8 cellular contexts compared by ENCODE assay signal in genomic region chr10:119209736-119210355, GRCh38. TPM values are rescaled to one million over a fixed set of nuclear protein-coding genes. Genes with fewer than 3 reads are reported as not detected.
DNase-seq lines count a peak whose midpoint lies in the region; TF ChIP-seq lines count a peak whose summit lies in the region.

No MANE protein-coding gene starts in this region.

- H3K4me3 ChIP-seq in AG10803 (ENCODE audit: low read length): peak overlapping the region; percentile 91
- peak overlapping the region; percentile 78 for H3K4me3 ChIP-seq in Jurkat, Clone E6-1 (ENCODE audit: low read length)

- H3K9me3 Mint-ChIP-seq in chondrocyte (ENCODE audit: low read depth) (no peaks in the 10 kb centered on the region), nephron (no peaks in the 10 kb centered on the region)

- H3K4me1 Mint-ChIP-seq in chondrocyte (ENCODE audit: low read depth) (peaks cover 53% of the 10 kb centered on the region), nephron (peaks cover 50% of the 10 kb centered on the region)

- peak overlapping the region; percentile 89 for H3K27ac Mint-ChIP-seq in chondrocyte (ENCODE audit: unreplicated experiment)
- peak overlapping the region; percentile 28 to 76 (median 48) for H3K27ac Mint-ChIP-seq in nephron

- no peaks in the 10 kb centered on the region for H3K27me3 Mint-ChIP-seq in chondrocyte (ENCODE audit: low read depth)
- H3K27me3 Mint-ChIP-seq in nephron (ENCODE audit: low read depth): peaks cover 4% of the 10 kb centered on the region

- TF ChIP-seq CTCF in AG10803 (conservative IDR thresholded peaks at IDR 0.05; ENCODE audit: low read length) (no peak), chondrocyte (IDR thresholded peaks at IDR 0.05) (peak; percentile 61), nephron (IDR thresholded peaks at IDR 0.05; ENCODE audit: unreplicated experiment in 3 of 3) (peak in 1 of 3 experiments; percentile 15)

- H3K4me3 Mint-ChIP-seq in chondrocyte (ENCODE audit: unreplicated experiment) (peak overlapping the region; percentile 87), nephron (peak overlapping the region; percentile 92 to 97 (median 93))

- DNase-seq in AG10803 (ENCODE audit: low read depth): peak; percentile 42
- DNase-seq in Jurkat, Clone E6-1 (ENCODE audit: low read depth, low spot score): no peak
- no peak for DNase-seq in chondrocyte (ENCODE audit: low spot score)
- no peak for DNase-seq in stimulated activated CD4-positive, alpha-beta T cell treated with anti-CD3 and anti-CD28 coated beads, Interleukin-15, amount 100 ng/mL, for 24 hours
- DNase-seq in NCI-H345 treated with DMSO at 0.1 percent for 48 hours (lab: John Stamatoyannopoulos, UW; ENCODE audit: unreplicated experiment): no peak
- no peak for DNase-seq in activated CD4-positive, CD25-positive, alpha-beta regulatory T cell (lab: John Stamatoyannopoulos, UW)
- no peak for DNase-seq in stimulated activated CD4-positive, alpha-beta T cell treated with anti-CD3 and anti-CD28 coated beads, Interleukin-4, amount 100 ng/mL, for 4 hours

- H3K36me3 Mint-ChIP-seq in chondrocyte (ENCODE audit: low read depth) (no peaks in the 10 kb centered on the region), nephron (ENCODE audit: low read depth) (no peaks in the 10 kb centered on the region)

RNA-seq across cellular contexts. Expression of gene GRK5, which starts 2.5 kb away (rescaled TPM):
- 15.1 TPM for polyA plus RNA-seq in Jurkat, Clone E6-1 (2012; ENCODE audit: insufficient read depth, insufficient read length)
- total RNA-seq in chondrocyte: 11.7 to 16.4 TPM (median 15.7 TPM) in 3 replicates

RNA-seq across cellular contexts. Expression of gene PRDX3, which starts 31.2 kb away (rescaled TPM):
- 189 TPM for polyA plus RNA-seq in Jurkat, Clone E6-1 (2012; ENCODE audit: insufficient read depth, insufficient read length)
- 78.6 to 85.0 TPM (median 79.2 TPM) in 3 replicates for total RNA-seq in chondrocyte

RNA-seq across cellular contexts. Expression of gene SFXN4, which starts 44.3 kb away (rescaled TPM):
- polyA plus RNA-seq in Jurkat, Clone E6-1 (2012; ENCODE audit: insufficient read depth, insufficient read length): 47.1 TPM
- total RNA-seq in chondrocyte: 12.8 to 13.9 TPM (median 13.9 TPM) in 3 replicates
